In the genomic region with DNA sequence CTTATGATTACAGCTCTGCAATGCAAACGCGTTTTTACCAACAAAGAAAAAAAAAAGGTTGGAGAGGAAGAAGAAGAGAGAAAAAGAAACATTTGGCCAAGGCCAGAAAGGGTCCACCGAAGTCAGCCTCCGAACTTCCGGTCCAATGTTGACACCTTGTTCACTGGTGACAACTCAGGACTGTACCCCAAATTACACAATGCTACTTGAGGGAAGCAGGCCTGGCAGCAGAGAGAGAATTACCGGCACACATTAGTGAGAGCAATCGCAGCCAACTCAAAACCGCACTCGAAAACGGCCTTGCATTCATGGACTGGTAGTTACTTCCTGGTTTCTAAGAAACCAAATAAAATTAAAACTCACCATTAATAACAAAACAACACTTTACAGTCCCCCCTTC, we compare ENCODE assay signal across 1 cellular context.
TF ChIP-seq lines count a peak whose summit lies in the region.

No MANE protein-coding gene starts in this region.

TF ChIP-seq in GM23338, 12 proteins besides CTCF, POLR2A, EP300 and RAD21:
- TF ChIP-seq, protein P1, sequence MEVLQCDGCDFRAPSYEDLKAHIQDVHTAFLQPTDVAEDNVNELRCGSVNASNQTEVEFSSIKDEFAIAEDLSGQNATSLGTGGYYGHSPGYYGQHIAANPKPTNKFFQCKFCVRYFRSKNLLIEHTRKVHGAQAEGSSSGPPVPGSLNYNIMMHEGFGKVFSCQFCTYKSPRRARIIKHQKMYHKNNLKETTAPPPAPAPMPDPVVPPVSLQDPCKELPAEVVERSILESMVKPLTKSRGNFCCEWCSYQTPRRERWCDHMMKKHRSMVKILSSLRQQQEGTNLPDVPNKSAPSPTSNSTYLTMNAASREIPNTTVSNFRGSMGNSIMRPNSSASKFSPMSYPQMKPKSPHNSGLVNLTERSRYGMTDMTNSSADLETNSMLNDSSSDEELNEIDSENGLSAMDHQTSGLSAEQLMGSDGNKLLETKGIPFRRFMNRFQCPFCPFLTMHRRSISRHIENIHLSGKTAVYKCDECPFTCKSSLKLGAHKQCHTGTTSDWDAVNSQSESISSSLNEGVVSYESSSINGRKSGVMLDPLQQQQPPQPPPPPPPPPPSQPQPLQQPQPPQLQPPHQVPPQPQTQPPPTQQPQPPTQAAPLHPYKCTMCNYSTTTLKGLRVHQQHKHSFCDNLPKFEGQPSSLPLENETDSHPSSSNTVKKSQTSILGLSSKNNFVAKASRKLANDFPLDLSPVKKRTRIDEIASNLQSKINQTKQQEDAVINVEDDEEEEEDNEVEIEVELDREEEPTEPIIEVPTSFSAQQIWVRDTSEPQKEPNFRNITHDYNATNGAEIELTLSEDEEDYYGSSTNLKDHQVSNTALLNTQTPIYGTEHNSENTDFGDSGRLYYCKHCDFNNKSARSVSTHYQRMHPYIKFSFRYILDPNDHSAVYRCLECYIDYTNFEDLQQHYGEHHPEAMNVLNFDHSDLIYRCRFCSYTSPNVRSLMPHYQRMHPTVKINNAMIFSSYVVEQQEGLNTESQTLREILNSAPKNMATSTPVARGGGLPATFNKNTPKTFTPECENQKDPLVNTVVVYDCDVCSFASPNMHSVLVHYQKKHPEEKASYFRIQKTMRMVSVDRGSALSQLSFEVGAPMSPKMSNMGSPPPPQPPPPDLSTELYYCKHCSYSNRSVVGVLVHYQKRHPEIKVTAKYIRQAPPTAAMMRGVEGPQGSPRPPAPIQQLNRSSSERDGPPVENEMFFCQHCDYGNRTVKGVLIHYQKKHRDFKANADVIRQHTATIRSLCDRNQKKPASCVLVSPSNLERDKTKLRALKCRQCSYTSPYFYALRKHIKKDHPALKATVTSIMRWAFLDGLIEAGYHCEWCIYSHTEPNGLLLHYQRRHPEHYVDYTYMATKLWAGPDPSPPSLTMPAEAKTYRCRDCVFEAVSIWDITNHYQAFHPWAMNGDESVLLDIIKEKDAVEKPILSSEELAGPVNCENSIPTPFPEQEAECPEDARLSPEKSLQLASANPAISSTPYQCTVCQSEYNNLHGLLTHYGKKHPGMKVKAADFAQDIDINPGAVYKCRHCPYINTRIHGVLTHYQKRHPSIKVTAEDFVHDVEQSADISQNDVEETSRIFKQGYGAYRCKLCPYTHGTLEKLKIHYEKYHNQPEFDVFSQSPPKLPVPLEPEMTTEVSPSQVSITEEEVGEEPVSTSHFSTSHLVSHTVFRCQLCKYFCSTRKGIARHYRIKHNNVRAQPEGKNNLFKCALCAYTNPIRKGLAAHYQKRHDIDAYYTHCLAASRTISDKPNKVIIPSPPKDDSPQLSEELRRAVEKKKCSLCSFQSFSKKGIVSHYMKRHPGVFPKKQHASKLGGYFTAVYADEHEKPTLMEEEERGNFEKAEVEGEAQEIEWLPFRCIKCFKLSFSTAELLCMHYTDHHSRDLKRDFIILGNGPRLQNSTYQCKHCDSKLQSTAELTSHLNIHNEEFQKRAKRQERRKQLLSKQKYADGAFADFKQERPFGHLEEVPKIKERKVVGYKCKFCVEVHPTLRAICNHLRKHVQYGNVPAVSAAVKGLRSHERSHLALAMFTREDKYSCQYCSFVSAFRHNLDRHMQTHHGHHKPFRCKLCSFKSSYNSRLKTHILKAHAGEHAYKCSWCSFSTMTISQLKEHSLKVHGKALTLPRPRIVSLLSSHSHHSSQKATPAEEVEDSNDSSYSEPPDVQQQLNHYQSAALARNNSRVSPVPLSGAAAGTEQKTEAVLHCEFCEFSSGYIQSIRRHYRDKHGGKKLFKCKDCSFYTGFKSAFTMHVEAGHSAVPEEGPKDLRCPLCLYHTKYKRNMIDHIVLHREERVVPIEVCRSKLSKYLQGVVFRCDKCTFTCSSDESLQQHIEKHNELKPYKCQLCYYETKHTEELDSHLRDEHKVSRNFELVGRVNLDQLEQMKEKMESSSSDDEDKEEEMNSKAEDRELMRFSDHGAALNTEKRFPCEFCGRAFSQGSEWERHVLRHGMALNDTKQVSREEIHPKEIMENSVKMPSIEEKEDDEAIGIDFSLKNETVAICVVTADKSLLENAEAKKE (CRISPR knock-in tag; IDR thresholded peaks at IDR 0.05): no peak
- TF ChIP-seq STAT1 (IDR thresholded peaks at IDR 0.05; ENCODE audit: unreplicated experiment): no peak
- TF ChIP-seq EZH2phosphoT487 (IDR thresholded peaks at IDR 0.05; ENCODE audit: unreplicated experiment): no peak
- no peak for TF ChIP-seq NANOG (IDR thresholded peaks at IDR 0.05; ENCODE audit: borderline replicate concordance)
- TF ChIP-seq CREB1 (CRISPR knock-in tag; IDR thresholded peaks at IDR 0.05; ENCODE audit: low read depth): no peak
- TF ChIP-seq JUNB (IDR thresholded peaks at IDR 0.05; ENCODE audit: unreplicated experiment): no peak
- TF ChIP-seq, protein P2, sequence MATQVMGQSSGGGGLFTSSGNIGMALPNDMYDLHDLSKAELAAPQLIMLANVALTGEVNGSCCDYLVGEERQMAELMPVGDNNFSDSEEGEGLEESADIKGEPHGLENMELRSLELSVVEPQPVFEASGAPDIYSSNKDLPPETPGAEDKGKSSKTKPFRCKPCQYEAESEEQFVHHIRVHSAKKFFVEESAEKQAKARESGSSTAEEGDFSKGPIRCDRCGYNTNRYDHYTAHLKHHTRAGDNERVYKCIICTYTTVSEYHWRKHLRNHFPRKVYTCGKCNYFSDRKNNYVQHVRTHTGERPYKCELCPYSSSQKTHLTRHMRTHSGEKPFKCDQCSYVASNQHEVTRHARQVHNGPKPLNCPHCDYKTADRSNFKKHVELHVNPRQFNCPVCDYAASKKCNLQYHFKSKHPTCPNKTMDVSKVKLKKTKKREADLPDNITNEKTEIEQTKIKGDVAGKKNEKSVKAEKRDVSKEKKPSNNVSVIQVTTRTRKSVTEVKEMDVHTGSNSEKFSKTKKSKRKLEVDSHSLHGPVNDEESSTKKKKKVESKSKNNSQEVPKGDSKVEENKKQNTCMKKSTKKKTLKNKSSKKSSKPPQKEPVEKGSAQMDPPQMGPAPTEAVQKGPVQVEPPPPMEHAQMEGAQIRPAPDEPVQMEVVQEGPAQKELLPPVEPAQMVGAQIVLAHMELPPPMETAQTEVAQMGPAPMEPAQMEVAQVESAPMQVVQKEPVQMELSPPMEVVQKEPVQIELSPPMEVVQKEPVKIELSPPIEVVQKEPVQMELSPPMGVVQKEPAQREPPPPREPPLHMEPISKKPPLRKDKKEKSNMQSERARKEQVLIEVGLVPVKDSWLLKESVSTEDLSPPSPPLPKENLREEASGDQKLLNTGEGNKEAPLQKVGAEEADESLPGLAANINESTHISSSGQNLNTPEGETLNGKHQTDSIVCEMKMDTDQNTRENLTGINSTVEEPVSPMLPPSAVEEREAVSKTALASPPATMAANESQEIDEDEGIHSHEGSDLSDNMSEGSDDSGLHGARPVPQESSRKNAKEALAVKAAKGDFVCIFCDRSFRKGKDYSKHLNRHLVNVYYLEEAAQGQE (IDR thresholded peaks at IDR 0.05; ENCODE audit: unreplicated experiment): no peak
- no peak for TF ChIP-seq POLR2AphosphoS5 (IDR thresholded peaks at IDR 0.05; ENCODE audit: low read depth)
- no peak for TF ChIP-seq ZNF331 (CRISPR knock-in tag; IDR thresholded peaks at IDR 0.05; ENCODE audit: low read depth)
- no peak for TF ChIP-seq EZH2 (IDR thresholded peaks at IDR 0.05; ENCODE audit: low read depth, unreplicated experiment)
- TF ChIP-seq, protein P3, sequence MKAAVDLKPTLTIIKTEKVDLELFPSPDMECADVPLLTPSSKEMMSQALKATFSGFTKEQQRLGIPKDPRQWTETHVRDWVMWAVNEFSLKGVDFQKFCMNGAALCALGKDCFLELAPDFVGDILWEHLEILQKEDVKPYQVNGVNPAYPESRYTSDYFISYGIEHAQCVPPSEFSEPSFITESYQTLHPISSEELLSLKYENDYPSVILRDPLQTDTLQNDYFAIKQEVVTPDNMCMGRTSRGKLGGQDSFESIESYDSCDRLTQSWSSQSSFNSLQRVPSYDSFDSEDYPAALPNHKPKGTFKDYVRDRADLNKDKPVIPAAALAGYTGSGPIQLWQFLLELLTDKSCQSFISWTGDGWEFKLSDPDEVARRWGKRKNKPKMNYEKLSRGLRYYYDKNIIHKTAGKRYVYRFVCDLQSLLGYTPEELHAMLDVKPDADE (IDR thresholded peaks at IDR 0.05): no peak
- no peak for TF ChIP-seq ZNF114 (CRISPR knock-in tag; IDR thresholded peaks at IDR 0.05)
